9 cellular contexts compared by ENCODE assay signal in the genomic region with DNA sequence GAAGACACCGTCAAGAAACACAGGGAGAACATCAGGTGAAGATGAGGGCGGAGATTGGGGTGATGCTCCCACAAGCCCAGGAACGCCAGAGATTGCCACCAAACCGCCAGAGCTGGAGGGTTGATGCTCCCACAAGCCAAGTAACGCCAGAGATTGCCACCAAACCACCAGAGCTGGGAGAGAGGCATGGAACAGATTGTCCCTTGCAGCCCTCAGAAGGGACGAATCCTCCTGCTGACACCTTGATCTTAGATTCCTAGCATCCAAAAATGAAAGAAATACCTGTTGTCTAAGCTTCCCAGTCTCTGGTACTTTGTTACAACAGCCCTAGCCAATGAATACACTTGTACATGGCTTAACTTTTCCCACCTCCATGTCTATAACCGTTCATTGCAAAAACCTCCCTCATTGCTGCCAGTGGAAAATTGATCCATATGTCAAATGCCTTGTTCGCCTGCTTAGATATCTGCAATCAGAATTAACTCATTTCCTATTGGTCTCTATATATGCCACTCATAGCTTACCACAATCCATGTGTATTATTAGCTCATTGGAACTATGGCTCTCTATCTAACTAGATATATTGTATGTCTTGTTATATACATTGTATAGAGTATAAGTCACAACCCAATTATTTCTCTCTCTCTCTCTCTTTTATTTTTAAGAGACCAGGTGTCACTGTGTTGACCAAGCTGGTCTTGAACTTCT.
DNase-seq lines count a peak whose midpoint lies in the region; ATAC-seq and TF ChIP-seq lines count a peak whose summit lies in the region.
"Had no signal": no experiment of that assay in that cellular context is flagged by ENCODE, and none has a peak within 500 bp of the region (broad histone marks: within the 10 kb centered on the region; RNA-seq: fewer than 3 reads in every experiment).

No MANE protein-coding gene starts in this region.

- no peak overlapping the region for H3K4ac ChIP-seq in H9 (ENCODE audit: low read depth, low read length)

- H2BK120ac ChIP-seq in H9 (ENCODE audit: low read depth, low read length, poor library complexity, severe bottlenecking), result no peak overlapping the region

- no peak overlapping the region for H3K4me2 ChIP-seq in H9 (ENCODE audit: insufficient read depth, insufficient read length, low read length)

- no peaks in the 10 kb centered on the region for H3K79me1 ChIP-seq in H9 (ENCODE audit: insufficient read depth, low read depth, low read length, poor library complexity, severe bottlenecking)

- H3K27ac Mint-ChIP-seq in H9, result no peak overlapping the region
- H3K27ac Mint-ChIP-seq in activated T-helper 17 cell treated with anti-CD3 and anti-CD28 coated beads, Interleukin-2, amount 50 U/mL, for 72 hours, result peak overlapping the region; percentile 97

- H3K9me3 Mint-ChIP-seq in H9, result peaks cover 6 to 10% of the 10 kb centered on the region in 2 experiments; a peak in 4 of 5 replicates
- peaks cover 6% of the 10 kb centered on the region for H3K9me3 Mint-ChIP-seq in activated T-helper 17 cell treated with anti-CD3 and anti-CD28 coated beads, Interleukin-2, amount 50 U/mL, for 72 hours

- H2BK5ac ChIP-seq in H9 (ENCODE audit: insufficient read length, low read length), result no peak overlapping the region

- H3K27ac ChIP-seq in C4-2B (peak overlapping the region; percentile 40), H9 (ENCODE audit: insufficient read length, low read depth, low read length) (no peak overlapping the region), muscle layer of duodenum (ENCODE audit: low read length) (peak overlapping the region; percentile 1)

- peaks cover 16 to 26% of the 10 kb centered on the region in 2 experiments for H3K4me1 Mint-ChIP-seq in H9
- H3K4me1 Mint-ChIP-seq in activated T-helper 17 cell treated with anti-CD3 and anti-CD28 coated beads, Interleukin-2, amount 50 U/mL, for 72 hours, result peaks cover 23% of the 10 kb centered on the region

- H3K23ac ChIP-seq in H9 (ENCODE audit: insufficient read length, low read depth, low read length), result no peak overlapping the region

- H4K91ac ChIP-seq in H9 (ENCODE audit: insufficient read length, low read depth, low read length), result no peak overlapping the region

- H3K4me3 ChIP-seq in muscle layer of duodenum (ENCODE audit: low read depth in 1 of 2, low read length in 2 of 2), result no peak overlapping the region

- H3K9me3 ChIP-seq in H9 (ENCODE audit: control insufficient read depth, low read depth, low read length) (no peaks in the 10 kb centered on the region), muscle layer of duodenum (ENCODE audit: control insufficient read depth in 1 of 2, low read length in 2 of 2) (peaks cover 0 to 4% of the 10 kb centered on the region in 2 donors)

- no peak overlapping the region for H3T11ph ChIP-seq in H9 (ENCODE audit: low read length)

- TF ChIP-seq CTCF in C4-2B (conservative IDR thresholded peaks at IDR 0.05) (no peak), H9 (conservative IDR thresholded peaks at IDR 0.05) (no peak)

- peak; percentile 13 for DNase-seq in H9
- no peak for DNase-seq in stimulated activated CD8-positive, alpha-beta memory T cell treated with anti-CD3 and anti-CD28 coated beads, Interleukin-4, amount 100 ng/mL, for 48 hours
- DNase-seq in stimulated activated CD4-positive, alpha-beta T cell treated with anti-CD3 and anti-CD28 coated beads, Interleukin-15, amount 100 ng/mL, for 24 hours, result no peak
- DNase-seq in NCI-H2081 treated with DMSO at 0.1 percent for 48 hours (lab: John Stamatoyannopoulos, UW), result no peak
- no peak for DNase-seq in GDM1 (lab: John Stamatoyannopoulos, UW)
- DNase-seq: brain microvascular endothelial cell had no signal

- H2BK12ac ChIP-seq in H9 (ENCODE audit: insufficient read length, low read depth, low read length), result no peak overlapping the region

- no peak overlapping the region for H3K14ac ChIP-seq in H9 (ENCODE audit: insufficient read depth, low read length)

- no peak overlapping the region for H2AK5ac ChIP-seq in H9 (ENCODE audit: insufficient read length, low read length)

- no peaks in the 10 kb centered on the region; the same call in 1 of the 2 replicates for H3K27me3 Mint-ChIP-seq in H9 (ENCODE audit: low read depth)
- H3K27me3 Mint-ChIP-seq in activated T-helper 17 cell treated with anti-CD3 and anti-CD28 coated beads, Interleukin-2, amount 50 U/mL, for 72 hours, result no peaks in the 10 kb centered on the region

- peaks cover 2 to 13% (median 2%) of the 10 kb centered on the region in 3 experiments; a peak in 5 of 7 replicates for H3K36me3 Mint-ChIP-seq in H9 (ENCODE audit: insufficient read depth in 1 of 3, low read depth in 3 of 3)
- no peaks in the 10 kb centered on the region for H3K36me3 Mint-ChIP-seq in activated T-helper 17 cell treated with anti-CD3 and anti-CD28 coated beads, Interleukin-2, amount 50 U/mL, for 72 hours (ENCODE audit: low read depth)

- H3K4me3 Mint-ChIP-seq in H9, result no peak overlapping the region
- H3K4me3 Mint-ChIP-seq in activated T-helper 17 cell treated with anti-CD3 and anti-CD28 coated beads, Interleukin-2, amount 50 U/mL, for 72 hours, result peak overlapping the region; percentile 83

- no peak overlapping the region for H3K9ac ChIP-seq in H9 (ENCODE audit: extremely low read depth, insufficient read length, low read length)

- H3K18ac ChIP-seq in H9 (ENCODE audit: insufficient read length, low read depth, low read length), result no peak overlapping the region

- H3K4me1 ChIP-seq in H9 (ENCODE audit: insufficient read depth, low read length) (peaks cover 5% of the 10 kb centered on the region; the same call in 1 of the 2 replicates), muscle layer of duodenum (ENCODE audit: control insufficient read depth in 1 of 2, insufficient read depth in 2 of 2, low read length in 2 of 2) (peaks cover 5 to 9% of the 10 kb centered on the region in 2 donors)

- no peaks in the 10 kb centered on the region for H3K79me2 ChIP-seq in H9 (ENCODE audit: insufficient read depth, low read length)

- H3K23me2 ChIP-seq in H9 (ENCODE audit: insufficient read length, low read depth, low read length, poor library complexity, severe bottlenecking), result no peaks in the 10 kb centered on the region

- no peak for ATAC-seq in activated T-helper 17 cell treated with anti-CD3 and anti-CD28 coated beads, Interleukin-2, amount 50 U/mL, for 72 hours (replicated peaks)

- no peak overlapping the region for H2BK20ac ChIP-seq in H9 (ENCODE audit: low read depth, low read length, poor library complexity, severe bottlenecking)

- H2AFZ ChIP-seq in H9 (ENCODE audit: low read length), result no peak overlapping the region

- H3K56ac ChIP-seq in H9 (ENCODE audit: insufficient read length, low read depth, low read length), result no peak overlapping the region

- H4K5ac ChIP-seq in H9 (ENCODE audit: insufficient read length, low read depth, low read length), result no peak overlapping the region

- H3K36me3 ChIP-seq in muscle layer of duodenum (ENCODE audit: control insufficient read depth in 1 of 2, insufficient read depth in 2 of 2, low read length in 2 of 2), result no peaks in the 10 kb centered on the region
- H3K36me3 ChIP-seq: brain microvascular endothelial cell had no signal

- no peak overlapping the region for H2BK15ac ChIP-seq in H9 (ENCODE audit: low read depth, low read length)

- no peak overlapping the region for H4K8ac ChIP-seq in H9 (replicated peaks; ENCODE audit: insufficient read length, low read depth, low read length)

- WGBS in H9 (ENCODE audit: extremely low coverage, insufficient read length, low lambda C conversion rate), result no CpG with 5 or more reads among the region's 8 CpGs

- H4K20me1 ChIP-seq in H9 (ENCODE audit: control insufficient read depth, insufficient read depth, insufficient read length), result no peaks in the 10 kb centered on the region

- H3K27me3 ChIP-seq in H9 (ENCODE audit: insufficient read depth, low read length) (no peaks in the 10 kb centered on the region), muscle layer of duodenum (ENCODE audit: low read depth, low read length) (no peaks in the 10 kb centered on the region)
- H3K27me3 ChIP-seq: brain microvascular endothelial cell had no signal
